ENCODE assay signal across 10 cellular contexts in the genomic region with DNA sequence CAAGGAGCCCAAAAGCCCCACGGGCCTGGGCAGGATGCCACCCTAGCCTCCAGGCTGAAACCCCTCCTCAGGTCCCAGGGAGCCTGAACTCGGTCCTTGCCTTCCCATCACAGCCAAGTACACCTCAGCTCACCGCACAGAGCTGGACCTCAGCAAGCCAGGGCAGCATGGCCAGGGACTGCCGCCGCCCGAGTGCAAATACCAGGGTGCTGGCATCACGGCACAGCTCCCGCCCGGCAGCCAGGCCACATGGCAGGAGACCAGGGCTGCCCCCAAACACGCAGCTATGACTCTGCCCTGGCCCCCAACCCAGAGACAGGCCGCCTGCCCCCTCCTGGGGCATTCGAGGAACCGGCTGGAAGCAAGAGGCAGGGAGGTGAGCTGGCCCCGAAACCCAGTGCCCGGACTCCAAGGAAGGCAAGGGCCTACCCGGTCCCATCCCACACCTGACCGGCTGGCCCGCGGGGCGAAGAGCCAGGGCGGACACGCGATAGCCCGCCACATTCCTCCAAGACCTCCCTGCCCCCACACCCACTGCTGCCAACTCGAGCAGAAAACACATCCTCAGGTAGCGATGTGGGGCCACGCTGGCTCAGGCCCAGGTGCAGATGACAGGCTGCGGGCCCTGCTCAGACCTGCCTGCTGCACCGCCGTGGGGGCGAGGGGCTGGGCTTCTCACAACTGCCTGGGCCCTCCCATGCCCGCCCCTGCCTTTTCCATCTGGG. TPM values are rescaled to one million over a fixed set of nuclear protein-coding genes. Genes with fewer than 3 reads are reported as not detected.
DNase-seq lines count a peak whose midpoint lies in the region; ATAC-seq, FAIRE-seq and TF ChIP-seq lines count a peak whose summit lies in the region.
"Had no signal": no experiment of that assay in that cellular context is flagged by ENCODE, and none has a peak within 500 bp of the region (broad histone marks: within the 10 kb centered on the region; RNA-seq: fewer than 3 reads in every experiment).

No MANE protein-coding gene starts in this region.

- H3K79me1 ChIP-seq in H1 (ENCODE audit: low read depth, low read length): peaks cover 5% of the 10 kb centered on the region

- H3K4me1 ChIP-seq in PC-9 (replicated peaks; ENCODE audit: insufficient read depth): peaks cover 28% of the 10 kb centered on the region
- peaks cover 0 to 6% (median 2%) of the 10 kb centered on the region in 4 experiments; a peak in 6 of 7 replicates for H3K4me1 ChIP-seq in H1 (replicated peaks in 1 of 4; ENCODE audit: control insufficient read depth in 3 of 4, insufficient read depth in 4 of 4, low read length in 3 of 4)
- H3K4me1 ChIP-seq in skeletal muscle tissue (ENCODE audit: control insufficient read depth in 3 of 3, insufficient read depth in 3 of 3, low read length in 3 of 3): peaks cover 67 to 80% (median 78%) of the 10 kb centered on the region in 3 donors

- no peak for TF ChIP-seq CTCF in PC-9 (conservative IDR thresholded peaks at IDR 0.05)
- no peak for TF ChIP-seq CTCF in H1 (IDR thresholded peaks at IDR 0.05; ENCODE audit: control extremely low read depth in 1 of 3, insufficient read depth in 1 of 3, low read depth in 1 of 3, low read length in 3 of 3)

- no peak for TF ChIP-seq POLR2A in H1 (IDR thresholded peaks at IDR 0.05; ENCODE audit: control extremely low read depth in 1 of 2, low read depth in 2 of 2, low read length in 2 of 2)

- no TSS peak for BruUV-seq in PC-9 (replicated peaks; lab: Mats Ljungman, UMichigan)

- H4K8ac ChIP-seq in H1 (ENCODE audit: extremely low read depth, insufficient read depth, low read length): no peak overlapping the region

- H3K4me1 Mint-ChIP-seq in activated CD4-positive, alpha-beta T cell treated with anti-CD3 and anti-CD28 coated beads for 36 hours: peaks cover 3% of the 10 kb centered on the region

- no peak overlapping the region for H4K5ac ChIP-seq in H1 (ENCODE audit: insufficient read length, low read depth, low read length)

- H3K9me3 Mint-ChIP-seq in activated CD4-positive, alpha-beta T cell treated with anti-CD3 and anti-CD28 coated beads for 36 hours (ENCODE audit: low read depth): no peaks in the 10 kb centered on the region

- H3F3A ChIP-seq in PC-9 (ENCODE audit: insufficient read depth, low read depth): no peaks in the 10 kb centered on the region

- no peak overlapping the region for H3K23ac ChIP-seq in H1 (ENCODE audit: insufficient read length)

- H3K4ac ChIP-seq in H1 (replicated peaks; ENCODE audit: insufficient read length, low read depth, low read length): no peak overlapping the region

- no peak for ATAC-seq in activated CD4-positive, alpha-beta T cell treated with anti-CD3 and anti-CD28 coated beads for 36 hours
- ATAC-seq in GM19324 (IDR thresholded peaks at IDR 0.05; ENCODE audit: low FRiP score, unreplicated experiment): no peak
- ATAC-seq: activated CD4-positive, CD25-positive, alpha-beta regulatory T cell treated with anti-CD3 and anti-CD28 coated beads, Interleukin-2, amount 50 U/mL, for 24 hours had no signal

- peaks cover 4% of the 10 kb centered on the region; the same call in 1 of the 2 replicates for H3K23me2 ChIP-seq in H1 (ENCODE audit: low read depth, low read length)

- no peak for TF ChIP-seq RAD21 in H1 (IDR thresholded peaks at IDR 0.05 in 1 of 2, conservative IDR thresholded peaks at IDR 0.05 in 1 of 2; ENCODE audit: low read depth in 2 of 2, low read length in 2 of 2)

- no peaks in the 10 kb centered on the region for H3K36me3 Mint-ChIP-seq in activated CD4-positive, alpha-beta T cell treated with anti-CD3 and anti-CD28 coated beads for 36 hours (ENCODE audit: low read depth)

- H3K14ac ChIP-seq in H1 (ENCODE audit: insufficient read length): no peak overlapping the region

- TF ChIP-seq EP300 in H1 (IDR thresholded peaks at IDR 0.05; ENCODE audit: borderline replicate concordance in 1 of 2, low read depth in 2 of 2, low read length in 2 of 2): no peak

- H3K27me3 ChIP-seq in PC-9 (ENCODE audit: insufficient read depth, low read depth) (no peaks in the 10 kb centered on the region), H1 (replicated peaks in 1 of 4; ENCODE audit: control insufficient read depth in 3 of 4, extremely low read depth in 1 of 4, insufficient read depth in 3 of 4, low read length in 3 of 4) (peaks cover 9 to 26% (median 18%) of the 10 kb centered on the region in 4 experiments), skeletal muscle tissue (ENCODE audit: control insufficient read depth in 3 of 3, insufficient read depth in 3 of 3, low read length in 3 of 3) (peaks cover 5 to 7% (median 6%) of the 10 kb centered on the region in 3 donors), H7 (ENCODE audit: control insufficient read depth, insufficient read depth, low read length) (peaks cover 5% of the 10 kb centered on the region)

- H3K9ac ChIP-seq in H1 (replicated peaks in 1 of 4; ENCODE audit: extremely low read depth in 1 of 4, low read depth in 3 of 4, low read length in 3 of 4): no peak overlapping the region
- peak overlapping the region; percentile 51 to 74 (median 64) for H3K9ac ChIP-seq in skeletal muscle tissue (ENCODE audit: low read depth in 1 of 3, low read length in 3 of 3)

- no peak overlapping the region for H2BK20ac ChIP-seq in H1 (ENCODE audit: low read length)

- peak; percentile 16 for DNase-seq in activated CD4-positive, alpha-beta T cell treated with anti-CD3 and anti-CD28 coated beads for 36 hours
- no peak for DNase-seq in activated CD4-positive, alpha-beta T cell treated with anti-CD3 and anti-CD28 coated beads, Interleukin-2, amount 50 U/mL, for 48 hours
- DNase-seq in PC-9: peak in 1 of 2 experiments; percentile 53
- DNase-seq in H1 (ENCODE audit: low read depth in 1 of 2, low spot score in 2 of 2): no peak
- no peak for DNase-seq in NCI-H1436 treated with DMSO at 0.1 percent for 48 hours (lab: John Stamatoyannopoulos, UW)
- no peak for DNase-seq in H7
- DNase-seq: mesenchymal stem cell had no signal

- no peak overlapping the region for H3K18ac ChIP-seq in H1 (ENCODE audit: extremely low read depth, low read length)

- intact Hi-C loops in activated CD4-positive, alpha-beta T cell treated with anti-CD3 and anti-CD28 coated beads for 36 hours (cut with DNase I, micrococcal nuclease): loop anchor here (5.0 to 10.0 kb wide), 2 partner anchors 74 to 79 kb away; a partner anchor contains a TSS
- intact Hi-C loops in PC-9 (cut with micrococcal nuclease; ENCODE audit: unreplicated experiment): loop anchor here (1.0 kb wide), 1 partner anchor 78 kb away; no protein-coding TSS in a partner anchor

- H3K9me3 ChIP-seq in PC-9 (ENCODE audit: insufficient read depth, low read depth) (no peaks in the 10 kb centered on the region), H1 (ENCODE audit: insufficient read depth in 2 of 2, low read depth in 1 of 2, low read length in 1 of 2) (no peaks in the 10 kb centered on the region), skeletal muscle tissue (ENCODE audit: control insufficient read depth in 3 of 3, low read length in 3 of 3) (no peaks in the 10 kb centered on the region)

- no peak overlapping the region for H3K27ac Mint-ChIP-seq in activated CD4-positive, alpha-beta T cell treated with anti-CD3 and anti-CD28 coated beads for 36 hours

- H3K79me2 ChIP-seq in PC-9 (ENCODE audit: low read depth) (peaks cover 27% of the 10 kb centered on the region), H1 (ENCODE audit: control insufficient read depth in 1 of 2, insufficient read depth in 2 of 2, low read length in 2 of 2) (no peaks in the 10 kb centered on the region)

- H3K36me3 ChIP-seq in PC-9 (ENCODE audit: low read depth) (no peaks in the 10 kb centered on the region), H1 (ENCODE audit: control insufficient read depth in 2 of 4, insufficient read depth in 4 of 4, low read length in 3 of 4) (no peaks in the 10 kb centered on the region), skeletal muscle tissue (ENCODE audit: control insufficient read depth in 3 of 3, insufficient read depth in 3 of 3, low read length in 3 of 3) (no peaks in the 10 kb centered on the region), H7 (replicated peaks; ENCODE audit: control insufficient read depth, insufficient read depth, low read length) (no peaks in the 10 kb centered on the region)

- no peak for FAIRE-seq in H1 (lab: Jason Lieb, UNC)

- WGBS in H1 (ENCODE audit: extremely low coverage in 1 of 2, insufficient coverage in 1 of 2, insufficient read length in 1 of 2, insufficient replicate concordance in 2 of 2, low coverage in 1 of 2, low lambda C conversion rate in 2 of 2, missing lambda C conversion rate in 1 of 2), 2 experiments: 89% methylated on average over 26 of the region's 32 CpGs; no CpG with 5 or more reads in 1 of the 2 experiments

- H3K27me3 Mint-ChIP-seq in activated CD4-positive, alpha-beta T cell treated with anti-CD3 and anti-CD28 coated beads for 36 hours: peaks cover 6% of the 10 kb centered on the region

- H3K56ac ChIP-seq in H1 (replicated peaks; ENCODE audit: insufficient read length, low read depth, low read length): no peak overlapping the region

- CTCF ChIA-PET in activated CD4-positive, alpha-beta T cell treated with anti-CD3 and anti-CD28 coated beads for 36 hours (lab: Charles Lee): no interaction called here
- CTCF ChIA-PET in PC-9 (lab: Charles Lee): no interaction called here
- CTCF ChIA-PET in H1 (lab: Charles Lee; ENCODE audit: partially characterized antibody): interaction anchor here (0.7 to 2.2 kb wide), 15 partner anchors 9 to 268 kb away, joined by 3 to 12 read pairs (median 4); no protein-coding TSS in a partner anchor

- peak overlapping the region; percentile 75; the same call in 1 of the 2 replicates for H2AK5ac ChIP-seq in H1 (ENCODE audit: low read depth, low read length)

- no peak overlapping the region for H3K27ac ChIP-seq in PC-9
- no peak overlapping the region for H3K27ac ChIP-seq in H1 (ENCODE audit: low read depth, low read length)
- peak overlapping the region; percentile 70 for H3K27ac ChIP-seq in skeletal muscle tissue (ENCODE audit: low read depth, low read length)

- H4K20me1 ChIP-seq in PC-9 (ENCODE audit: insufficient read depth) (peaks cover 22% of the 10 kb centered on the region), H1 (replicated peaks in 1 of 2; ENCODE audit: control insufficient read depth in 1 of 2, insufficient read depth in 2 of 2, low read length in 2 of 2) (peaks cover 7 to 21% of the 10 kb centered on the region in 2 experiments)

- no peaks in the 10 kb centered on the region for H3K9me2 ChIP-seq in PC-9 (ENCODE audit: insufficient read depth)

- POLR2A ChIA-PET in activated CD4-positive, alpha-beta T cell treated with anti-CD3 and anti-CD28 coated beads for 36 hours (lab: Charles Lee): no interaction called here
- POLR2A ChIA-PET in PC-9 (lab: Charles Lee; ENCODE audit: unreplicated experiment) (interaction anchor here (0.5 kb wide), 1 partner anchor 72 kb away, joined by 3 read pairs; no protein-coding TSS in a partner anchor), H1 (lab: Charles Lee; ENCODE audit: partially characterized antibody) (interaction anchor here (1.5 kb wide), 1 partner anchor 14 kb away, joined by 3 read pairs; no protein-coding TSS in a partner anchor)

- no peak overlapping the region for H3K4me3 Mint-ChIP-seq in activated CD4-positive, alpha-beta T cell treated with anti-CD3 and anti-CD28 coated beads for 36 hours

- no peak overlapping the region for H2BK15ac ChIP-seq in H1 (ENCODE audit: low read length)

- H2BK12ac ChIP-seq in H1 (ENCODE audit: low read depth, low read length): no peak overlapping the region

- H2AFZ ChIP-seq in PC-9 (no peak overlapping the region), H1 (ENCODE audit: low read length) (no peak overlapping the region)

- H3K4me2 ChIP-seq in PC-9: peak overlapping the region; percentile 92
- no peak overlapping the region for H3K4me2 ChIP-seq in H1 (ENCODE audit: insufficient read depth in 1 of 2, low read depth in 2 of 2, low read length in 2 of 2)

- H4K91ac ChIP-seq in H1 (replicated peaks; ENCODE audit: insufficient read length, low read length): no peak overlapping the region

- H2BK5ac ChIP-seq in H1 (ENCODE audit: low read depth, low read length): no peak overlapping the region

- no peak overlapping the region for H3K4me3 ChIP-seq in PC-9
- no peak overlapping the region for H3K4me3 ChIP-seq in H1 (ENCODE audit: extremely low read depth in 1 of 4, insufficient read depth in 2 of 4, low read depth in 3 of 4, low read length in 4 of 4)
- H3K4me3 ChIP-seq in skeletal muscle tissue (ENCODE audit: low read length in 3 of 3): peak overlapping the region; percentile 30 to 61 (median 59)
- H3K4me3 ChIP-seq in H7 (ENCODE audit: insufficient read depth, low read depth, low read length): no peak overlapping the region

- no peak overlapping the region for H2BK120ac ChIP-seq in H1 (replicated peaks; ENCODE audit: low read depth, low read length)

RNA-seq across cellular contexts. Expression of a gene that starts 2.7 kb away (rescaled TPM):
- 1 to 10 TPM; 3.2 to 3.6 TPM for total RNA-seq in activated CD4-positive, alpha-beta T cell treated with anti-CD3 and anti-CD28 coated beads for 36 hours
- total RNA-seq in PC-9 (2021) (17.8 and 20.5 TPM in 2 replicates), skeletal muscle tissue (33.9 TPM)
- total RNA-seq in H1 (2021; fragmentation: NEBNext Ultra II Directional; extraction: Animal tissue kit (Norgen Biotek cat#: 25700)): 6.2 and 8.9 TPM in 2 replicates
- polyA plus RNA-seq in H1 (2011; rRNA removed): 2.8 and 4.8 TPM in 2 replicates
- 6.5 TPM for polyA plus RNA-seq in H1 (2011; cell fraction: cytosol; rRNA removed)
- polyA plus RNA-seq in H1 (2011; cell fraction: nucleus; rRNA removed): 27.2 TPM
- polyA plus RNA-seq in H1 (2012, experiment 1 of 2): 5.4 to 9.8 TPM (median 7.3 TPM) in 4 replicates
- 4.8 TPM for polyA plus RNA-seq in H1 (2012, experiment 2 of 2)
- polyA plus RNA-seq in H1 (2013, experiment 1 of 2): 4.2 TPM
- 4.1 TPM for polyA plus RNA-seq in H1 (2013, experiment 2 of 2)
- 3.4 and 4.7 TPM in 2 replicates for polyA minus RNA-seq in H1 (2011; rRNA and poly(A)+ RNA removed)
- 2.9 TPM for polyA minus RNA-seq in H1 (2011; cell fraction: cytosol; rRNA and poly(A)+ RNA removed)
- 5.7 TPM for polyA minus RNA-seq in H1 (2011; cell fraction: nucleus; rRNA and poly(A)+ RNA removed)
- 13.0 and 17.9 TPM in 2 replicates for total RNA-seq in H7 (2014; rRNA removed; shearing (Covaris generic))

RNA-seq across cellular contexts. Expression of a gene that starts 15.2 kb away (rescaled TPM):
- 10 to 100 TPM; 12.3 to 13.5 TPM for total RNA-seq in activated CD4-positive, alpha-beta T cell treated with anti-CD3 and anti-CD28 coated beads for 36 hours
- 37.0 and 47.9 TPM in 2 replicates for total RNA-seq in PC-9 (2021)
- 33.3 and 33.6 TPM in 2 replicates for total RNA-seq in H1 (2021; fragmentation: NEBNext Ultra II Directional; extraction: Animal tissue kit (Norgen Biotek cat#: 25700))
- 25.5 and 40.3 TPM in 2 replicates for polyA plus RNA-seq in H1 (2011; rRNA removed)
- 35.2 TPM for polyA plus RNA-seq in H1 (2011; cell fraction: cytosol; rRNA removed)
- 49.1 TPM for polyA plus RNA-seq in H1 (2011; cell fraction: nucleus; rRNA removed)
- 28.3 to 44.3 TPM (median 38.0 TPM) in 4 replicates for polyA plus RNA-seq in H1 (2012, experiment 1 of 2)
- polyA plus RNA-seq in H1 (2012, experiment 2 of 2): 26.9 TPM
- 21.1 TPM for polyA plus RNA-seq in H1 (2013, experiment 1 of 2)
- polyA plus RNA-seq in H1 (2013, experiment 2 of 2): 19.1 TPM
- 3.2 and 4.2 TPM in 2 replicates for polyA minus RNA-seq in H1 (2011; rRNA and poly(A)+ RNA removed)
- polyA minus RNA-seq in H1 (2011; cell fraction: cytosol; rRNA and poly(A)+ RNA removed): 13.7 TPM
- 12.6 TPM for polyA minus RNA-seq in H1 (2011; cell fraction: nucleus; rRNA and poly(A)+ RNA removed)
- total RNA-seq in skeletal muscle tissue: 17.2 TPM
- 30.4 and 33.6 TPM in 2 replicates for total RNA-seq in H7 (2014; rRNA removed; shearing (Covaris generic))

Comparison
In these comparisons a context has a peak if more than half of its experiments do, and no peak if none do; other contexts are left out.
1. H3K4me3 ChIP-seq: peak in skeletal muscle tissue (3 of 3); none in PC-9 (single experiment), H1 (0 of 4) and H7 (single experiment).
2. H3K9ac ChIP-seq: peak in skeletal muscle tissue (3 of 3); none in H1 (0 of 4).